Comparison of ENCODE assay signal across 8 cellular contexts in genomic region chr19:57888107-57888493, GRCh38. TPM values are rescaled to one million over a fixed set of nuclear protein-coding genes. Genes with fewer than 3 reads are reported as not detected.
DNase-seq lines count a peak whose midpoint lies in the region; ATAC-seq and TF ChIP-seq lines count a peak whose summit lies in the region.

No MANE protein-coding gene starts in this region.

- H3K27ac ChIP-seq in cardiac muscle cell (peak overlapping the region; percentile 91), body of pancreas (peak overlapping the region in 3 of 4 donors; percentile 42 to 68 (median 66)), lung (ENCODE audit: low read depth in 1 of 2, low read length in 1 of 2) (peak overlapping the region in 1 of 2 donors; percentile 61), urinary bladder (ENCODE audit: low read depth) (no peak overlapping the region)

- DNase-seq in cardiac muscle cell (ENCODE audit: low read depth in 1 of 2, low spot score in 1 of 2) (peak in 1 of 2 donors; percentile 9), left ventricle myocardium superior (no peak), body of pancreas (no peak), lung (ENCODE audit: low spot score) (no peak), NCI-H187 treated with DMSO at 0.1 percent for 48 hours (lab: John Stamatoyannopoulos, UW) (no peak), NCI-H446 (lab: John Stamatoyannopoulos, UW) (no peak)

- intact Hi-C loops in left ventricle myocardium superior (cut with micrococcal nuclease) (no loop called here), body of pancreas (cut with DNase I) (no loop called here)

- 15 to 16% methylated on average over 7 of the region's 7 CpGs for WGBS in body of pancreas, 2 donors
- WGBS in lung, 2 donors, result 13 to 14% methylated on average over 7 of the region's 7 CpGs
- WGBS in urinary bladder, result 4% methylated on average over 7 of the region's 7 CpGs

- no peak for TF ChIP-seq POLR2A in body of pancreas (IDR thresholded peaks at IDR 0.05)

- TF ChIP-seq CTCF in cardiac muscle cell (IDR thresholded peaks at IDR 0.05; ENCODE audit: low read depth, low read length) (no peak), body of pancreas (IDR thresholded peaks at IDR 0.05) (no peak), lung (IDR thresholded peaks at IDR 0.05; ENCODE audit: control extremely low read depth, extremely low read depth) (no peak)

- peak overlapping the region; percentile 66 for H3K4me3 ChIP-seq in cardiac muscle cell
- H3K4me3 ChIP-seq in body of pancreas, result peak overlapping the region in 1 of 2 donors; percentile 3
- H3K4me3 ChIP-seq in lung, result peak overlapping the region; percentile 65
- H3K4me3 ChIP-seq in urinary bladder (ENCODE audit: low read depth, low read length), result peak overlapping the region; percentile 59

- no peaks in the 10 kb centered on the region for H3K9me3 ChIP-seq in cardiac muscle cell (ENCODE audit: low read depth)
- peaks cover 0 to 23% (median 0%) of the 10 kb centered on the region in 3 donors for H3K9me3 ChIP-seq in body of pancreas
- H3K9me3 ChIP-seq in lung (ENCODE audit: control insufficient read depth in 2 of 2, insufficient read depth in 1 of 2, low read length in 1 of 2), result peaks cover 0 to 31% of the 10 kb centered on the region in 2 donors

- no peaks in the 10 kb centered on the region for H3K36me3 ChIP-seq in cardiac muscle cell
- no peaks in the 10 kb centered on the region for H3K36me3 ChIP-seq in body of pancreas (replicated peaks in 1 of 2; ENCODE audit: insufficient read depth in 1 of 2, low read depth in 2 of 2)
- peaks cover 3% of the 10 kb centered on the region in 2 donors for H3K36me3 ChIP-seq in lung (ENCODE audit: control insufficient read depth in 2 of 2, insufficient read depth in 2 of 2, low read length in 2 of 2)
- no peaks in the 10 kb centered on the region for H3K36me3 ChIP-seq in urinary bladder (ENCODE audit: insufficient read depth)

- H3K27me3 ChIP-seq in cardiac muscle cell (no peaks in the 10 kb centered on the region), body of pancreas (no peaks in the 10 kb centered on the region), lung (ENCODE audit: control insufficient read depth, insufficient read depth) (no peaks in the 10 kb centered on the region)

- H3K4me1 ChIP-seq in cardiac muscle cell (ENCODE audit: low read depth) (peaks cover 20% of the 10 kb centered on the region), body of pancreas (no peaks in the 10 kb centered on the region), lung (ENCODE audit: control insufficient read depth in 2 of 2, insufficient read depth in 2 of 2, low read length in 2 of 2) (peaks cover 7 to 9% of the 10 kb centered on the region in 2 donors), urinary bladder (ENCODE audit: insufficient read depth) (no peaks in the 10 kb centered on the region)

- ATAC-seq in left ventricle myocardium superior (no peak), body of pancreas (no peak), lung (ENCODE audit: insufficient read depth, low FRiP score) (no peak), GM18907 (IDR thresholded peaks at IDR 0.05; ENCODE audit: unreplicated experiment) (no peak)

RNA-seq across cellular contexts. Expression of gene ZNF814, which starts 0.7 kb away (rescaled TPM):
- total RNA-seq in cardiac muscle cell (13.6 and 14.8 TPM in 2 replicates), left ventricle myocardium superior (14.1 TPM), body of pancreas (10 to 100 TPM in 1 of 2 donors, 1 to 10 TPM in 1; 6.5 to 30.7 TPM), lung (10 to 100 TPM; 15.5 to 29.4 TPM), urinary bladder (19.2 TPM)
- polyA plus RNA-seq in cardiac muscle cell (32.4 and 45.7 TPM in 2 replicates), lung (1 to 10 TPM; 7.2 to 7.9 TPM), urinary bladder (8.3 TPM)

RNA-seq across cellular contexts. Expression of gene ZNF417, which starts 28.3 kb away (rescaled TPM):
- total RNA-seq in cardiac muscle cell, result 11.8 and 17.8 TPM in 2 replicates
- polyA plus RNA-seq in cardiac muscle cell, result 4.8 and 7.7 TPM in 2 replicates
- total RNA-seq in left ventricle myocardium superior, result 12.0 TPM
- 1 to 10 TPM; 7.3 to 7.6 TPM for total RNA-seq in body of pancreas
- 10 to 100 TPM; 16.6 to 39.0 TPM for total RNA-seq in lung
- polyA plus RNA-seq in lung, result 1 to 10 TPM; 3.3 to 3.9 TPM
- total RNA-seq in urinary bladder, result 35.6 TPM
- polyA plus RNA-seq in urinary bladder, result 5.1 TPM

RNA-seq across cellular contexts. Expression of gene ZNF587, which starts 38.4 kb away (rescaled TPM):
- 14.0 and 17.2 TPM in 2 replicates for total RNA-seq in cardiac muscle cell
- 12.6 and 22.6 TPM in 2 replicates for polyA plus RNA-seq in cardiac muscle cell
- 17.7 TPM for total RNA-seq in left ventricle myocardium superior
- total RNA-seq in body of pancreas, result 10 to 100 TPM; 13.7 to 20.1 TPM
- 10 to 100 TPM; 20.0 to 44.4 TPM for total RNA-seq in lung
- polyA plus RNA-seq in lung, result 10 to 100 TPM in 1 of 2 donors, 1 to 10 TPM in 1; 6.7 to 11.6 TPM
- 45.4 TPM for total RNA-seq in urinary bladder
- 7.5 TPM for polyA plus RNA-seq in urinary bladder

RNA-seq across cellular contexts. Expression of gene ZNF418, which starts 47.1 kb away (rescaled TPM):
- total RNA-seq in cardiac muscle cell (14.6 and 19.7 TPM in 2 replicates), left ventricle myocardium superior (12.0 TPM), body of pancreas (10 to 100 TPM in 1 of 2 donors, 1 to 10 TPM in 1; 2.6 to 15.3 TPM), lung (10 to 100 TPM in 1 of 2 donors, 1 to 10 TPM in 1; 7.0 to 20.8 TPM), urinary bladder (18.7 TPM)
- polyA plus RNA-seq in cardiac muscle cell (6.1 and 13.8 TPM in 2 replicates), lung (1 to 10 TPM; 1.9 to 2.5 TPM), urinary bladder (4.5 TPM)

RNA-seq across cellular contexts. Expression of gene ZNF587B, which starts 58.0 kb away (rescaled TPM):
- total RNA-seq in cardiac muscle cell, result 8.5 and 12.9 TPM in 2 replicates
- 2.8 and 3.1 TPM in 2 replicates for polyA plus RNA-seq in cardiac muscle cell
- 5.6 TPM for total RNA-seq in left ventricle myocardium superior
- 10 to 100 TPM; 18.7 to 36.6 TPM for total RNA-seq in body of pancreas
- 10 to 100 TPM; 15.5 to 31.7 TPM for total RNA-seq in lung
- polyA plus RNA-seq in lung, result 1 to 10 TPM; 4.0 to 7.3 TPM
- 29.1 TPM for total RNA-seq in urinary bladder
- 3.8 TPM for polyA plus RNA-seq in urinary bladder
